Comparison of ENCODE assay signal across 7 cellular contexts in genomic region chr7:113794573-113794972, GRCh38.
"Had no signal": no experiment of that assay in that cellular context is flagged by ENCODE, and none has a peak within 500 bp of the region (broad histone marks: within the 10 kb centered on the region; RNA-seq: fewer than 3 reads in every experiment).

No MANE protein-coding gene starts in this region.

- DNase-seq: GDM1, GF-D8 had no signal

- FAIRE-seq: GM12878, GM12891, GM12892, GM18507, GM19239 had no signal

- H3K4me3 ChIP-seq: GM12878 had no signal

- ATAC-seq: GM12878 had no signal
